2 cellular contexts compared by ENCODE assay signal in genomic region chr5:171525086-171525485, GRCh38.
TF ChIP-seq lines count a peak whose summit lies in the region.

No MANE protein-coding gene starts in this region.

TF ChIP-seq in GM23338, 12 proteins besides CTCF, POLR2A, EP300 and RAD21:
- TF ChIP-seq REST (IDR thresholded peaks at IDR 0.05; ENCODE audit: unreplicated experiment) (no peak), POLR2AphosphoS5 (IDR thresholded peaks at IDR 0.05; ENCODE audit: low read depth) (no peak), EZH2 (IDR thresholded peaks at IDR 0.05; ENCODE audit: low read depth, unreplicated experiment) (no peak), CREB1 (CRISPR knock-in tag; IDR thresholded peaks at IDR 0.05; ENCODE audit: low read depth) (no peak), ETS1 (IDR thresholded peaks at IDR 0.05) (no peak), ZNF331 (CRISPR knock-in tag; IDR thresholded peaks at IDR 0.05; ENCODE audit: low read depth) (no peak)
- TF ChIP-seq, protein P1, sequence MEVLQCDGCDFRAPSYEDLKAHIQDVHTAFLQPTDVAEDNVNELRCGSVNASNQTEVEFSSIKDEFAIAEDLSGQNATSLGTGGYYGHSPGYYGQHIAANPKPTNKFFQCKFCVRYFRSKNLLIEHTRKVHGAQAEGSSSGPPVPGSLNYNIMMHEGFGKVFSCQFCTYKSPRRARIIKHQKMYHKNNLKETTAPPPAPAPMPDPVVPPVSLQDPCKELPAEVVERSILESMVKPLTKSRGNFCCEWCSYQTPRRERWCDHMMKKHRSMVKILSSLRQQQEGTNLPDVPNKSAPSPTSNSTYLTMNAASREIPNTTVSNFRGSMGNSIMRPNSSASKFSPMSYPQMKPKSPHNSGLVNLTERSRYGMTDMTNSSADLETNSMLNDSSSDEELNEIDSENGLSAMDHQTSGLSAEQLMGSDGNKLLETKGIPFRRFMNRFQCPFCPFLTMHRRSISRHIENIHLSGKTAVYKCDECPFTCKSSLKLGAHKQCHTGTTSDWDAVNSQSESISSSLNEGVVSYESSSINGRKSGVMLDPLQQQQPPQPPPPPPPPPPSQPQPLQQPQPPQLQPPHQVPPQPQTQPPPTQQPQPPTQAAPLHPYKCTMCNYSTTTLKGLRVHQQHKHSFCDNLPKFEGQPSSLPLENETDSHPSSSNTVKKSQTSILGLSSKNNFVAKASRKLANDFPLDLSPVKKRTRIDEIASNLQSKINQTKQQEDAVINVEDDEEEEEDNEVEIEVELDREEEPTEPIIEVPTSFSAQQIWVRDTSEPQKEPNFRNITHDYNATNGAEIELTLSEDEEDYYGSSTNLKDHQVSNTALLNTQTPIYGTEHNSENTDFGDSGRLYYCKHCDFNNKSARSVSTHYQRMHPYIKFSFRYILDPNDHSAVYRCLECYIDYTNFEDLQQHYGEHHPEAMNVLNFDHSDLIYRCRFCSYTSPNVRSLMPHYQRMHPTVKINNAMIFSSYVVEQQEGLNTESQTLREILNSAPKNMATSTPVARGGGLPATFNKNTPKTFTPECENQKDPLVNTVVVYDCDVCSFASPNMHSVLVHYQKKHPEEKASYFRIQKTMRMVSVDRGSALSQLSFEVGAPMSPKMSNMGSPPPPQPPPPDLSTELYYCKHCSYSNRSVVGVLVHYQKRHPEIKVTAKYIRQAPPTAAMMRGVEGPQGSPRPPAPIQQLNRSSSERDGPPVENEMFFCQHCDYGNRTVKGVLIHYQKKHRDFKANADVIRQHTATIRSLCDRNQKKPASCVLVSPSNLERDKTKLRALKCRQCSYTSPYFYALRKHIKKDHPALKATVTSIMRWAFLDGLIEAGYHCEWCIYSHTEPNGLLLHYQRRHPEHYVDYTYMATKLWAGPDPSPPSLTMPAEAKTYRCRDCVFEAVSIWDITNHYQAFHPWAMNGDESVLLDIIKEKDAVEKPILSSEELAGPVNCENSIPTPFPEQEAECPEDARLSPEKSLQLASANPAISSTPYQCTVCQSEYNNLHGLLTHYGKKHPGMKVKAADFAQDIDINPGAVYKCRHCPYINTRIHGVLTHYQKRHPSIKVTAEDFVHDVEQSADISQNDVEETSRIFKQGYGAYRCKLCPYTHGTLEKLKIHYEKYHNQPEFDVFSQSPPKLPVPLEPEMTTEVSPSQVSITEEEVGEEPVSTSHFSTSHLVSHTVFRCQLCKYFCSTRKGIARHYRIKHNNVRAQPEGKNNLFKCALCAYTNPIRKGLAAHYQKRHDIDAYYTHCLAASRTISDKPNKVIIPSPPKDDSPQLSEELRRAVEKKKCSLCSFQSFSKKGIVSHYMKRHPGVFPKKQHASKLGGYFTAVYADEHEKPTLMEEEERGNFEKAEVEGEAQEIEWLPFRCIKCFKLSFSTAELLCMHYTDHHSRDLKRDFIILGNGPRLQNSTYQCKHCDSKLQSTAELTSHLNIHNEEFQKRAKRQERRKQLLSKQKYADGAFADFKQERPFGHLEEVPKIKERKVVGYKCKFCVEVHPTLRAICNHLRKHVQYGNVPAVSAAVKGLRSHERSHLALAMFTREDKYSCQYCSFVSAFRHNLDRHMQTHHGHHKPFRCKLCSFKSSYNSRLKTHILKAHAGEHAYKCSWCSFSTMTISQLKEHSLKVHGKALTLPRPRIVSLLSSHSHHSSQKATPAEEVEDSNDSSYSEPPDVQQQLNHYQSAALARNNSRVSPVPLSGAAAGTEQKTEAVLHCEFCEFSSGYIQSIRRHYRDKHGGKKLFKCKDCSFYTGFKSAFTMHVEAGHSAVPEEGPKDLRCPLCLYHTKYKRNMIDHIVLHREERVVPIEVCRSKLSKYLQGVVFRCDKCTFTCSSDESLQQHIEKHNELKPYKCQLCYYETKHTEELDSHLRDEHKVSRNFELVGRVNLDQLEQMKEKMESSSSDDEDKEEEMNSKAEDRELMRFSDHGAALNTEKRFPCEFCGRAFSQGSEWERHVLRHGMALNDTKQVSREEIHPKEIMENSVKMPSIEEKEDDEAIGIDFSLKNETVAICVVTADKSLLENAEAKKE (CRISPR knock-in tag; IDR thresholded peaks at IDR 0.05) = no peak

TF ChIP-seq in IMR-90, 13 proteins besides CTCF, POLR2A, EP300 and RAD21:
- TF ChIP-seq BHLHE40 (IDR thresholded peaks at IDR 0.05; ENCODE audit: low read depth, low read length) = no peak
